Comparison of ENCODE assay signal across 14 cellular contexts in genomic region chr2:237717366-237718276, GRCh38.
DNase-seq lines count a peak whose midpoint lies in the region; ATAC-seq, FAIRE-seq and TF ChIP-seq lines count a peak whose summit lies in the region.
"Had no signal": no experiment of that assay in that cellular context is flagged by ENCODE, and none has a peak within 500 bp of the region (broad histone marks: within the 10 kb centered on the region; RNA-seq: fewer than 3 reads in every experiment).

No MANE protein-coding gene starts in this region.

- no peak overlapping the region for H3K14ac ChIP-seq in trophoblast cell (ENCODE audit: low read length)

- CTCF ChIA-PET in CD8-positive, alpha-beta memory T cell (lab: Charles Lee): interaction anchor here (1.0 to 1.4 kb wide), 2 partner anchors 29 to 45 kb away, joined by 4 to 6 read pairs; no protein-coding TSS in a partner anchor

- no peak overlapping the region for H2AFZ ChIP-seq in trophoblast cell (ENCODE audit: insufficient read depth, low read length, poor library complexity)

- peaks cover 0 to 68% (median 16%) of the 10 kb centered on the region in 3 donors for H3K36me3 Mint-ChIP-seq in CD8-positive, alpha-beta memory T cell

- peaks cover 0 to 2% (median 0%) of the 10 kb centered on the region in 5 donors for H3K9me3 Mint-ChIP-seq in CD8-positive, alpha-beta memory T cell

- peaks cover 4% of the 10 kb centered on the region for H3K4me1 ChIP-seq in CD8-positive, alpha-beta memory T cell (ENCODE audit: insufficient read depth, low read length)
- peaks cover 12 to 17% of the 10 kb centered on the region in 2 experiments for H3K4me1 ChIP-seq in trophoblast cell (ENCODE audit: control insufficient read depth in 1 of 2, insufficient read depth in 2 of 2, low read length in 2 of 2)

- H3K27me3 Mint-ChIP-seq in CD8-positive, alpha-beta memory T cell: peaks cover 0 to 6% of the 10 kb centered on the region in 2 donors

- no peak overlapping the region for H3K23ac ChIP-seq in trophoblast cell (ENCODE audit: low read length)

- H2BK12ac ChIP-seq in trophoblast cell (ENCODE audit: low read length): no peak overlapping the region

- no peak for ATAC-seq in GM21528 (IDR thresholded peaks at IDR 0.05; ENCODE audit: low FRiP score, unreplicated experiment)

- no peak overlapping the region for H3K4me3 ChIP-seq in CD8-positive, alpha-beta memory T cell (ENCODE audit: low read length)
- H3K4me3 ChIP-seq in epithelial cell of esophagus (ENCODE audit: low read length): no peak overlapping the region
- H3K4me3 ChIP-seq in trophoblast cell (ENCODE audit: low read depth, low read length): no peak overlapping the region
- H3K4me3 ChIP-seq in WERI-Rb-1 (ENCODE audit: low read depth, low read length): no peak overlapping the region
- H3K4me3 ChIP-seq: lung had no signal

- H3K9me3 ChIP-seq in CD8-positive, alpha-beta memory T cell (ENCODE audit: low read length): no peaks in the 10 kb centered on the region
- H3K9me3 ChIP-seq in trophoblast cell (ENCODE audit: insufficient read depth, low read depth, low read length): no peaks in the 10 kb centered on the region
- no peaks in the 10 kb centered on the region for H3K9me3 ChIP-seq in WERI-Rb-1 (ENCODE audit: severe bottlenecking)

- no peak overlapping the region for H2AK5ac ChIP-seq in trophoblast cell (ENCODE audit: low read length)

- DNase-seq in CD8-positive, alpha-beta memory T cell: no peak
- DNase-seq in SK-N-DZ (ENCODE audit: low spot score) (peak; percentile 45), epithelial cell of esophagus (ENCODE audit: low read depth) (peak; percentile 31), trophoblast cell (no peak), NCI-H524 treated with DMSO at 0.1 percent for 48 hours (lab: John Stamatoyannopoulos, UW) (no peak), H54 (ENCODE audit: insufficient read length, low spot score) (no peak), WERI-Rb-1 (no peak)
- DNase-seq: effector memory CD4-positive, alpha-beta T cell; GF-D8; NCI-H1105 treated with DMSO at 0.1 percent for 48 hours; NCI-H446 treated with DMSO at 0.1 percent for 48 hours; T-helper 9 cell had no signal

- no CpG with 5 or more reads among the region's 24 CpGs for WGBS in trophoblast cell (ENCODE audit: extremely low coverage, insufficient coverage, insufficient read length)

- H4K8ac ChIP-seq in trophoblast cell (ENCODE audit: low read depth, low read length): no peak overlapping the region

- H3K9ac ChIP-seq in trophoblast cell (ENCODE audit: low read length): no peak overlapping the region

- TF ChIP-seq CTCF in epithelial cell of esophagus (IDR thresholded peaks at IDR 0.05; ENCODE audit: insufficient read depth, low read depth, low read length, missing control alignments) (no peak), WERI-Rb-1 (IDR thresholded peaks at IDR 0.05; ENCODE audit: low read depth, low read length) (no peak)

- FAIRE-seq in H54 (lab: Jason Lieb, UNC): no peak

- POLR2A ChIA-PET in CD8-positive, alpha-beta memory T cell (lab: Charles Lee): no interaction called here

- no peak overlapping the region for H3K4me2 ChIP-seq in trophoblast cell (ENCODE audit: low read length)

- H2BK5ac ChIP-seq in trophoblast cell (ENCODE audit: low read depth, low read length, poor library complexity): no peak overlapping the region

- no peak overlapping the region for H4K91ac ChIP-seq in trophoblast cell (ENCODE audit: low read depth, low read length)

- no peak overlapping the region for H3K27ac ChIP-seq in CD8-positive, alpha-beta memory T cell (ENCODE audit: low read depth, low read length)
- H3K27ac ChIP-seq in trophoblast cell (ENCODE audit: low read depth, low read length) (no peak overlapping the region), WERI-Rb-1 (no peak overlapping the region)

- no peaks in the 10 kb centered on the region for H3K79me2 ChIP-seq in trophoblast cell (ENCODE audit: control insufficient read depth, insufficient read depth, low read length, poor library complexity)

- H3K18ac ChIP-seq in trophoblast cell (ENCODE audit: low read length): peak overlapping the region; percentile 25

- no peak overlapping the region for H4K12ac ChIP-seq in trophoblast cell (ENCODE audit: low read depth, low read length)

- H2BK120ac ChIP-seq in trophoblast cell (ENCODE audit: insufficient read depth, low read length, poor library complexity): no peak overlapping the region

- peaks cover 70 to 94% (median 92%) of the 10 kb centered on the region in 3 donors for H3K4me1 Mint-ChIP-seq in CD8-positive, alpha-beta memory T cell

- no peak overlapping the region for H3K4me3 Mint-ChIP-seq in CD8-positive, alpha-beta memory T cell

- peak overlapping the region in 6 of 8 donors; percentile 31 to 76 (median 58) for H3K27ac Mint-ChIP-seq in CD8-positive, alpha-beta memory T cell

- H3K4ac ChIP-seq in trophoblast cell (ENCODE audit: low read depth, low read length): no peak overlapping the region

- TF ChIP-seq POLR2A in H54 (IDR thresholded peaks at IDR 0.05; ENCODE audit: low read depth, low read length): no peak

- peaks cover 4% of the 10 kb centered on the region for H3K79me1 ChIP-seq in trophoblast cell (ENCODE audit: low read length)

- H3K27me3 ChIP-seq in CD8-positive, alpha-beta memory T cell (ENCODE audit: insufficient read depth, low read length, poor library complexity, severe bottlenecking): no peaks in the 10 kb centered on the region
- H3K27me3 ChIP-seq in trophoblast cell (ENCODE audit: insufficient read depth, low read length) (no peaks in the 10 kb centered on the region), WERI-Rb-1 (ENCODE audit: insufficient read depth, low read depth, severe bottlenecking) (no peaks in the 10 kb centered on the region)

- H3K36me3 ChIP-seq in CD8-positive, alpha-beta memory T cell (ENCODE audit: insufficient read depth, low read length): no peaks in the 10 kb centered on the region
- peaks cover under 1 to 2% of the 10 kb centered on the region in 2 experiments for H3K36me3 ChIP-seq in trophoblast cell (ENCODE audit: control insufficient read depth in 1 of 2, insufficient read depth in 2 of 2, low read length in 2 of 2)
- no peaks in the 10 kb centered on the region for H3K36me3 ChIP-seq in WERI-Rb-1

Comparison
In these comparisons a context has a peak if more than half of its experiments do, and no peak if none do; other contexts are left out.
1. DNase-seq: peak in SK-N-DZ (single experiment) and epithelial cell of esophagus (single experiment); none in CD8-positive, alpha-beta memory T cell (0 of 5), trophoblast cell (0 of 2), NCI-H524 treated with DMSO at 0.1 percent for 48 hours (single experiment), H54 (single experiment) and WERI-Rb-1 (single experiment).